ENCODE assay signal across 8 cellular contexts in genomic region chr18:76492669-76493212, GRCh38. TPM values are rescaled to one million over a fixed set of nuclear protein-coding genes. Genes with fewer than 3 reads are reported as not detected.
DNase-seq lines count a peak whose midpoint lies in the region; ATAC-seq, FAIRE-seq and TF ChIP-seq lines count a peak whose summit lies in the region.

No MANE protein-coding gene starts in this region.

- peaks cover 42% of the 10 kb centered on the region for H3K4me1 ChIP-seq in CD4-positive, CD25-positive, alpha-beta regulatory T cell (ENCODE audit: control insufficient read depth, insufficient read depth, low read length, poor library complexity, severe bottlenecking)
- peaks cover 35% of the 10 kb centered on the region for H3K4me1 ChIP-seq in HepG2 (ENCODE audit: insufficient read depth, low read length)

- H3K9me3 ChIP-seq in CD4-positive, CD25-positive, alpha-beta regulatory T cell (ENCODE audit: control insufficient read depth in 2 of 2, low read length in 2 of 2), result no peaks in the 10 kb centered on the region
- H3K9me3 ChIP-seq in HepG2 (ENCODE audit: low read length), result no peaks in the 10 kb centered on the region

- TF ChIP-seq EP300 in HepG2 (IDR thresholded peaks at IDR 0.05; ENCODE audit: low read depth in 2 of 2, low read length in 2 of 2), result no peak
- no peak for TF ChIP-seq EP300 in HepG2 (CRISPR knock-in tag; IDR thresholded peaks at IDR 0.05; ENCODE audit: borderline replicate concordance)

- H3K4me3 ChIP-seq in CD4-positive, CD25-positive, alpha-beta regulatory T cell (ENCODE audit: low read depth, low read length), result peak overlapping the region; percentile 80
- H3K4me3 ChIP-seq in dorsolateral prefrontal cortex, result peak overlapping the region; percentile 46 to 81 (median 68)
- peak overlapping the region; percentile 84 to 96 (median 84) for H3K4me3 ChIP-seq in HepG2 (replicated peaks in 1 of 3; ENCODE audit: insufficient read depth in 1 of 3, low read depth in 2 of 3, low read length in 3 of 3)

- WGBS in HepG2 (ENCODE audit: low lambda C conversion rate), result under 1% methylated on average over 13 of the region's 31 CpGs

- DNase-seq in CD4-positive, CD25-positive, alpha-beta regulatory T cell, result peak; percentile 73 to 98 (median 89)
- DNase-seq in NCI-H774 (lab: John Stamatoyannopoulos, UW), result peak; percentile 97
- DNase-seq in activated CD4-positive, alpha-beta memory T cell treated with anti-CD3 and anti-CD28 coated beads for 36 hours, result peak; percentile 99
- DNase-seq in dorsolateral prefrontal cortex, result peak; percentile 81 to 98 (median 96)
- DNase-seq in HepG2 (ENCODE audit: low spot score), result peak; percentile 95
- peak; percentile 96 for DNase-seq in stimulated activated CD4-positive, alpha-beta T cell treated with anti-CD3 and anti-CD28 coated beads, Interleukin-2, amount 100 ng/mL, for 4 hours (ENCODE audit: low read depth)

- peaks cover 31% of the 10 kb centered on the region for H4K20me1 ChIP-seq in HepG2 (ENCODE audit: insufficient read depth, low read length)

- H3K27me3 ChIP-seq in CD4-positive, CD25-positive, alpha-beta regulatory T cell (ENCODE audit: control insufficient read depth, insufficient read depth, low read length), result peaks cover 45% of the 10 kb centered on the region
- H3K27me3 ChIP-seq in dorsolateral prefrontal cortex (peaks cover 0 to 61% (median 7%) of the 10 kb centered on the region in 45 donors), HepG2 (ENCODE audit: control insufficient read depth in 1 of 2, insufficient read depth in 2 of 2, low read length in 2 of 2) (no peaks in the 10 kb centered on the region; a peak in 1 of 5 replicates)

- peaks cover 87% of the 10 kb centered on the region for H3K27me3 Mint-ChIP-seq in CD4-positive, CD25-positive, alpha-beta regulatory T cell
- H3K27me3 Mint-ChIP-seq in activated CD4-positive, alpha-beta memory T cell treated with anti-CD3 and anti-CD28 coated beads for 36 hours, result peaks cover 60% of the 10 kb centered on the region

- H3K4me2 ChIP-seq in HepG2 (ENCODE audit: low read depth, low read length), result peak overlapping the region; percentile 93

- H3K36me3 Mint-ChIP-seq in CD4-positive, CD25-positive, alpha-beta regulatory T cell, result peaks cover 3% of the 10 kb centered on the region
- H3K36me3 Mint-ChIP-seq in activated CD4-positive, alpha-beta memory T cell treated with anti-CD3 and anti-CD28 coated beads for 36 hours, result no peaks in the 10 kb centered on the region

- no peaks in the 10 kb centered on the region for H3K36me3 ChIP-seq in CD4-positive, CD25-positive, alpha-beta regulatory T cell (ENCODE audit: control insufficient read depth, insufficient read depth, low read length)
- H3K36me3 ChIP-seq in HepG2 (replicated peaks in 1 of 2; ENCODE audit: control insufficient read depth in 1 of 2, insufficient read depth in 2 of 2, low read length in 2 of 2), result no peaks in the 10 kb centered on the region

- peaks cover 0 to 4% (median 0%) of the 10 kb centered on the region in 7 donors for H3K9me3 Mint-ChIP-seq in CD4-positive, CD25-positive, alpha-beta regulatory T cell
- H3K9me3 Mint-ChIP-seq in activated CD4-positive, alpha-beta memory T cell treated with anti-CD3 and anti-CD28 coated beads for 36 hours, result no peaks in the 10 kb centered on the region

- no peak overlapping the region for H2AFZ ChIP-seq in HepG2 (ENCODE audit: low read length)

- peak overlapping the region; percentile 83 to 93 (median 89) for H3K4me3 Mint-ChIP-seq in CD4-positive, CD25-positive, alpha-beta regulatory T cell
- peak overlapping the region; percentile 84 for H3K4me3 Mint-ChIP-seq in activated CD4-positive, alpha-beta memory T cell treated with anti-CD3 and anti-CD28 coated beads for 36 hours

- intact Hi-C loops in activated CD4-positive, alpha-beta memory T cell treated with anti-CD3 and anti-CD28 coated beads for 36 hours (cut with micrococcal nuclease), result loop anchor here (1.0 to 10.0 kb wide), 10 partner anchors 40 to 1998 kb away; partner anchors contain the start of genes CNDP2, TSHZ1 and ZNF236
- intact Hi-C loops in dorsolateral prefrontal cortex (cut with DNase I) (loop anchor here in 1 of 2 donors (10.0 kb wide), 1 partner anchor 122 kb away; no protein-coding TSS in a partner anchor), HepG2 (cut with micrococcal nuclease; ENCODE audit: unreplicated experiment) (loop anchor here (2.0 to 10.0 kb wide), 3 partner anchors 16 to 88 kb away; no protein-coding TSS in a partner anchor)

- BruUV-seq in HepG2 (replicated peaks; lab: Mats Ljungman, UMichigan), result no TSS peak

- POLR2A ChIA-PET in activated CD4-positive, alpha-beta memory T cell treated with anti-CD3 and anti-CD28 coated beads for 36 hours (lab: Charles Lee), result no interaction called here
- POLR2A ChIA-PET in HepG2 (lab: Yijun Ruan, JAX), result interaction anchor here (0.8 to 2.7 kb wide), 8 partner anchors 9 to 329 kb away, joined by 4 to 22 read pairs (median 8); partner anchors contain the start of gene ZNF236

- H3K4me1 Mint-ChIP-seq in CD4-positive, CD25-positive, alpha-beta regulatory T cell, result peaks cover 0 to 49% (median 15%) of the 10 kb centered on the region in 4 donors
- peaks cover 33% of the 10 kb centered on the region for H3K4me1 Mint-ChIP-seq in activated CD4-positive, alpha-beta memory T cell treated with anti-CD3 and anti-CD28 coated beads for 36 hours (ENCODE audit: low read depth)

- peak overlapping the region in 1 of 3 donors; percentile 46 for H3K27ac Mint-ChIP-seq in CD4-positive, CD25-positive, alpha-beta regulatory T cell
- H3K27ac Mint-ChIP-seq in activated CD4-positive, alpha-beta memory T cell treated with anti-CD3 and anti-CD28 coated beads for 36 hours, result peak overlapping the region; percentile 42

- ATAC-seq in CD4-positive, CD25-positive, alpha-beta regulatory T cell (ENCODE audit: low read depth in 2 of 2), result peak; percentile 80 to 82
- ATAC-seq in GM19397 (IDR thresholded peaks at IDR 0.05; ENCODE audit: unreplicated experiment) (peak; percentile 69), HG03558 (IDR thresholded peaks at IDR 0.05; ENCODE audit: extremely low read depth, unreplicated experiment) (peak; percentile 60), HepG2 (peak; percentile 72)

- no peak for TF ChIP-seq RAD21 in HepG2 (CRISPR knock-in tag; IDR thresholded peaks at IDR 0.05)

- peak; percentile 39 to 70; a peak in 3 of 4 replicates for TF ChIP-seq POLR2A in HepG2 (IDR thresholded peaks at IDR 0.05; ENCODE audit: insufficient read depth in 1 of 2, low read depth in 2 of 2, low read length in 2 of 2)

- CTCF ChIA-PET in activated CD4-positive, alpha-beta memory T cell treated with anti-CD3 and anti-CD28 coated beads for 36 hours (lab: Charles Lee), result interaction anchor here (0.6 kb wide), 1 partner anchor 65 kb away, joined by 3 read pairs; no protein-coding TSS in a partner anchor
- CTCF ChIA-PET in HepG2 (lab: Yijun Ruan, JAX; ENCODE audit: low intra/inter-chr PET ratio, low total read pairs), result no interaction called here

- in situ Hi-C loops in HepG2 (cut with HindIII; ENCODE audit: extremely low pct_ligation_motif_present, low pct_unique_long_range_greater_than_20kb), result no loop called here

- peak overlapping the region; percentile 95 for H3K9ac ChIP-seq in HepG2 (ENCODE audit: insufficient read depth, low read depth, low read length)

- FAIRE-seq in HepG2 (lab: Jason Lieb, UNC), result peak; percentile 88

- no peak overlapping the region for H3K27ac ChIP-seq in CD4-positive, CD25-positive, alpha-beta regulatory T cell (ENCODE audit: insufficient read depth, low read length, poor library complexity, severe bottlenecking)
- H3K27ac ChIP-seq in dorsolateral prefrontal cortex, result peak overlapping the region in 55 of 59 donors; percentile 3 to 91 (median 76)
- H3K27ac ChIP-seq in HepG2 (ENCODE audit: extremely low read length, insufficient read depth, low read length), result peak overlapping the region; percentile 100

- H3K79me2 ChIP-seq in HepG2 (ENCODE audit: insufficient read depth, low read length), result peaks cover 58% of the 10 kb centered on the region

- no peak for TF ChIP-seq CTCF in dorsolateral prefrontal cortex (IDR thresholded peaks at IDR 0.05 in 54 of 56, conservative IDR thresholded peaks at IDR 0.05 in 2 of 56; ENCODE audit: low read depth in 1 of 56, partially characterized antibody in 56 of 56)
- no peak for TF ChIP-seq CTCF in HepG2 (CRISPR knock-in tag; IDR thresholded peaks at IDR 0.05)

TF ChIP-seq in HepG2, 621 proteins besides CTCF, POLR2A, EP300 and RAD21 (continues in another document):
- peak; percentile 39; the same call in 1 of the 2 replicates for TF ChIP-seq NCOR1 (IDR thresholded peaks at IDR 0.05; ENCODE audit: borderline replicate concordance, low read length)

RNA-seq across cellular contexts. Expression of gene ZNF516, which starts 2.3 kb away (rescaled TPM):
- total RNA-seq in CD4-positive, CD25-positive, alpha-beta regulatory T cell, result 9.9 TPM
- under 1 TPM in 3 of 4 donors, not detected in 1; 0.26 to 0.74 (median 0.39) TPM for polyA plus RNA-seq in CD4-positive, CD25-positive, alpha-beta regulatory T cell
- 1 to 10 TPM; 2.7 to 4.8 TPM for total RNA-seq in activated CD4-positive, alpha-beta memory T cell treated with anti-CD3 and anti-CD28 coated beads for 36 hours
- total RNA-seq in dorsolateral prefrontal cortex (10 to 100 TPM; 11.2 to 62.4 (median 28.3) TPM), HepG2 (2016; rRNA removed; fragmentation: Illumina TruSeq; extraction: Trizol) (13.7 and 18.7 TPM in 2 replicates)
- total RNA-seq in HepG2 (2016; cell fraction: cytosol; rRNA removed; fragmentation: Illumina TruSeq; extraction: Trizol; ENCODE audit: low read depth), result 8.6 and 8.9 TPM in 2 replicates
- total RNA-seq in HepG2 (2016; cell fraction: insoluble cytoplasmic fraction; rRNA removed; fragmentation: Illumina TruSeq; extraction: Trizol), result 12.1 and 14.0 TPM in 2 replicates
- total RNA-seq in HepG2 (2016; cell fraction: membrane; rRNA removed; fragmentation: Illumina TruSeq; extraction: Trizol), result 13.3 and 14.6 TPM in 2 replicates
- total RNA-seq in HepG2 (2016; cell fraction: nucleus; rRNA removed; fragmentation: Illumina TruSeq; extraction: Trizol), result 22.7 and 24.6 TPM in 2 replicates
- 15.9 and 16.6 TPM in 2 replicates for polyA plus RNA-seq in HepG2 (2011; rRNA removed)
- 7.7 and 8.0 TPM in 2 replicates for polyA plus RNA-seq in HepG2 (2011; cell fraction: cytosol; rRNA removed)
- polyA plus RNA-seq in HepG2 (2011; cell fraction: nucleus; rRNA removed), result 47.5 and 64.5 TPM in 2 replicates
- 17.9 and 19.5 TPM in 2 replicates for polyA plus RNA-seq in HepG2 (2012)
- 0.54 and 1.1 TPM in 2 replicates for polyA plus RNA-seq in HepG2 (2016; cell fraction: cytosol; fragmentation: Illumina TruSeq; extraction: Trizol; ENCODE audit: low read depth)
- 10.2 and 12.1 TPM in 2 replicates for polyA plus RNA-seq in HepG2 (2016; cell fraction: insoluble cytoplasmic fraction; fragmentation: Illumina TruSeq; extraction: Trizol; ENCODE audit: low read depth)
- polyA plus RNA-seq in HepG2 (2016; cell fraction: membrane; fragmentation: Illumina TruSeq; extraction: Trizol; ENCODE audit: low read depth), result 2.0 and 2.4 TPM in 2 replicates
- 27.0 and 28.2 TPM in 2 replicates for polyA plus RNA-seq in HepG2 (2016; cell fraction: nucleus; fragmentation: Illumina TruSeq; extraction: Trizol; ENCODE audit: insufficient read depth, low read depth)
- polyA minus RNA-seq in HepG2 (2011; rRNA and poly(A)+ RNA removed; ENCODE audit: low replicate concordance), result 0.23 and 36.8 TPM in 2 replicates
- 18.4 and 18.5 TPM in 2 replicates for polyA minus RNA-seq in HepG2 (2011; cell fraction: cytosol; rRNA and poly(A)+ RNA removed)
- 61.5 and 68.2 TPM in 2 replicates for polyA minus RNA-seq in HepG2 (2011; cell fraction: nucleus; rRNA and poly(A)+ RNA removed)
